ENCODE assay signal across 17 cellular contexts in the genomic region with DNA sequence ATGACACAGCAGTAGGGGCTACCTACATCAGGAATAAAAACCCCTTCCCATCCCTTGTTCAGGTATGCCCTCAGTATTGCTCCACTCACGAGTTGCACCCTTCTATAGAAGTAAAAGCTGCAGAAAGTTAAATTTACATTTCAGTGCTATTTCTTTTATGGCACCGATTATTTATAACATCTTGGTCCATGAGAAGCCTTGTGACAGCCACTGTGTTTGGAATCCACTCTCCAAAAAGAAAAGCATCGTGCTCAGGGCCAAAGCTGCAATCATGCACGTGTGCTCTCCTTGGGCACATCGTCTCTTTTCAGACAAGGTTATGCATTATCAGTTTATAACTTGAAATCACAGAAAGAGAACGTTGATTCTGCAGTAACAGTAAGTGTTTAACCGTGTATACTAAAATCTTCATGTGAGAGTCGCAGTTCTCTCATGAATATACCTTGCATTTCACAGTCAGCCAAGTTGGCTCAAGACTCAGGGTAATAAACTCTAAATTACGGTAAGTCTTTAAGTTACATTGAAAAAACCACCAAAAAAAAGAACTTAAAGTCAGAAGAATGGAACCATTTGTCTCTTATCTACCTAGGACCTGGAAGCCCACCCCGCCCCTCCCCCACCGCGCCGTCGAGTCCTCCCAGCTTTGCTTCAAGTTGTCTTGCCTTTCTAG.
A peak's percentile ranks its signal among the peaks of the same experiment; 100 is the strongest.
DNase-seq lines count a peak whose midpoint lies in the region; ATAC-seq, FAIRE-seq and TF ChIP-seq lines count a peak whose summit lies in the region.
"Had no signal": no experiment of that assay in that cellular context is flagged by ENCODE, and none has a peak within 500 bp of the region (broad histone marks: within the 10 kb centered on the region; RNA-seq: fewer than 3 reads in every experiment).

No MANE protein-coding gene starts in this region.

- H2AFZ ChIP-seq in MM.1S (ENCODE audit: low read length) = 0 out of 2 replicates have a peak overlapping the region, but pooled peaks have one; percentile 9
- no peak overlapping the region for H2AFZ ChIP-seq in astrocyte (ENCODE audit: low read depth, low read length)

- H3K4me1 ChIP-seq in MM.1S (ENCODE audit: low read length) = no peaks in the 10 kb centered on the region
- peaks cover 24% of the 10 kb centered on the region for H3K4me1 ChIP-seq in astrocyte (ENCODE audit: insufficient read depth, low read length)
- H3K4me1 ChIP-seq: psoas muscle had no signal

- no peaks in the 10 kb centered on the region for H3K36me3 Mint-ChIP-seq in activated naive CD4-positive, alpha-beta T cell treated with anti-CD3 and anti-CD28 coated beads, Interleukin-2, amount 50 U/mL, for 24 hours
- no peaks in the 10 kb centered on the region for H3K36me3 Mint-ChIP-seq in astrocyte (ENCODE audit: low read depth, unreplicated experiment)
- no peaks in the 10 kb centered on the region for H3K36me3 Mint-ChIP-seq in stimulated activated effector memory CD8-positive, alpha-beta T cell treated with anti-CD3 and anti-CD28 coated beads, Interleukin-12 subunit alpha, Interleukin-12 subunit beta, amount 100 ng/mL, for 72 hours

- no peak for ATAC-seq in stimulated activated effector memory CD8-positive, alpha-beta T cell treated with anti-CD3 and anti-CD28 coated beads, Interleukin-12 subunit alpha, Interleukin-12 subunit beta, amount 100 ng/mL, for 72 hours
- no peak for ATAC-seq in HG03159 (IDR thresholded peaks at IDR 0.05; ENCODE audit: unreplicated experiment)
- ATAC-seq: psoas muscle had no signal

- H4K20me1 ChIP-seq in MM.1S (ENCODE audit: insufficient read depth, low read length) = no peaks in the 10 kb centered on the region
- no peaks in the 10 kb centered on the region for H4K20me1 ChIP-seq in astrocyte (ENCODE audit: insufficient read depth, low read length)
- H4K20me1 ChIP-seq: BLaER1 treated with 17β-estradiol and CSF1 and Interleukin-3, amounts not matched to agents 10 nM and 100 nM had no signal

- H3K9me3 Mint-ChIP-seq in activated naive CD4-positive, alpha-beta T cell treated with anti-CD3 and anti-CD28 coated beads, Interleukin-2, amount 50 U/mL, for 24 hours = peaks cover 5% of the 10 kb centered on the region
- H3K9me3 Mint-ChIP-seq in astrocyte (ENCODE audit: unreplicated experiment) = no peaks in the 10 kb centered on the region
- H3K9me3 Mint-ChIP-seq in stimulated activated effector memory CD8-positive, alpha-beta T cell treated with anti-CD3 and anti-CD28 coated beads, Interleukin-12 subunit alpha, Interleukin-12 subunit beta, amount 100 ng/mL, for 72 hours = peaks cover 3% of the 10 kb centered on the region

- peaks cover 2% of the 10 kb centered on the region for H3K27me3 Mint-ChIP-seq in activated naive CD4-positive, alpha-beta T cell treated with anti-CD3 and anti-CD28 coated beads, Interleukin-2, amount 50 U/mL, for 24 hours
- no peaks in the 10 kb centered on the region for H3K27me3 Mint-ChIP-seq in astrocyte (ENCODE audit: low read depth, unreplicated experiment)

- H3K4me3 ChIP-seq in MM.1S (ENCODE audit: low read length) = no peak overlapping the region
- H3K4me3 ChIP-seq in astrocyte (ENCODE audit: insufficient read depth, low read depth, low read length) = no peak overlapping the region
- H3K4me3 ChIP-seq: BLaER1 treated with 17β-estradiol and CSF1 and Interleukin-3, amounts not matched to agents 10 nM and 100 nM; psoas muscle had no signal

- H3K36me3 ChIP-seq in MM.1S (replicated peaks; ENCODE audit: insufficient read depth, low read length) (no peaks in the 10 kb centered on the region), astrocyte (ENCODE audit: insufficient read depth, low read length) (no peaks in the 10 kb centered on the region)
- H3K36me3 ChIP-seq: BLaER1 treated with 17β-estradiol and CSF1 and Interleukin-3, amounts not matched to agents 10 nM and 100 nM; brain microvascular endothelial cell had no signal

- H3K27me3 ChIP-seq in MM.1S (replicated peaks; ENCODE audit: insufficient read depth, low read length) = no peaks in the 10 kb centered on the region
- no peaks in the 10 kb centered on the region for H3K27me3 ChIP-seq in astrocyte (ENCODE audit: insufficient read depth, low read length)
- H3K27me3 ChIP-seq: BLaER1 treated with 17β-estradiol and CSF1 and Interleukin-3, amounts not matched to agents 10 nM and 100 nM; brain microvascular endothelial cell had no signal

- no peaks in the 10 kb centered on the region for H3F3A ChIP-seq in MM.1S (ENCODE audit: insufficient read depth, low read length)

- FAIRE-seq in astrocyte (lab: Jason Lieb, UNC) = no peak

- H3K9me3 ChIP-seq in MM.1S (replicated peaks; ENCODE audit: insufficient read depth, low read length) = no peaks in the 10 kb centered on the region
- no peaks in the 10 kb centered on the region for H3K9me3 ChIP-seq in astrocyte (ENCODE audit: insufficient read depth, low read depth, low read length)
- H3K9me3 ChIP-seq: psoas muscle had no signal

- H3K79me2 ChIP-seq in MM.1S (ENCODE audit: low read length) = no peaks in the 10 kb centered on the region
- no peaks in the 10 kb centered on the region for H3K79me2 ChIP-seq in astrocyte (ENCODE audit: insufficient read depth, low read length)

- no peak overlapping the region for H3K4me3 Mint-ChIP-seq in activated naive CD4-positive, alpha-beta T cell treated with anti-CD3 and anti-CD28 coated beads, Interleukin-2, amount 50 U/mL, for 24 hours
- H3K4me3 Mint-ChIP-seq in astrocyte (ENCODE audit: unreplicated experiment) = no peak overlapping the region
- peak overlapping the region; percentile 1 for H3K4me3 Mint-ChIP-seq in stimulated activated effector memory CD8-positive, alpha-beta T cell treated with anti-CD3 and anti-CD28 coated beads, Interleukin-12 subunit alpha, Interleukin-12 subunit beta, amount 100 ng/mL, for 72 hours
- H3K4me3 Mint-ChIP-seq: activated T-helper 1 cell treated with anti-CD3 and anti-CD28 coated beads, Interleukin-12 subunit alpha, Interleukin-12 subunit beta, Interleukin-2, Interleukin-4 antibody, amounts not matched to agents 30 ng/mL and 10 ng/mL and 1 ng/mL, durations not matched to agents 14 hours and 24 hours and 36 hours had no signal

- H3K9ac ChIP-seq in MM.1S (ENCODE audit: low read length) = no peak overlapping the region
- H3K9ac ChIP-seq in astrocyte (ENCODE audit: low read length) = peak overlapping the region; percentile 46
- H3K9ac ChIP-seq: BLaER1 treated with 17β-estradiol and CSF1 and Interleukin-3, amounts not matched to agents 10 nM and 100 nM had no signal

- H3K4me2 ChIP-seq in MM.1S (ENCODE audit: low read depth, low read length) = no peak overlapping the region
- peak overlapping the region; percentile 42 for H3K4me2 ChIP-seq in astrocyte (ENCODE audit: low read length)
- H3K4me2 ChIP-seq: BLaER1 treated with 17β-estradiol and CSF1 and Interleukin-3, amounts not matched to agents 10 nM and 100 nM had no signal

- peaks cover 37% of the 10 kb centered on the region for H3K4me1 Mint-ChIP-seq in activated naive CD4-positive, alpha-beta T cell treated with anti-CD3 and anti-CD28 coated beads, Interleukin-2, amount 50 U/mL, for 24 hours
- H3K4me1 Mint-ChIP-seq in astrocyte (ENCODE audit: low read depth, unreplicated experiment) = peaks cover 19% of the 10 kb centered on the region
- peaks cover 32% of the 10 kb centered on the region for H3K4me1 Mint-ChIP-seq in stimulated activated effector memory CD8-positive, alpha-beta T cell treated with anti-CD3 and anti-CD28 coated beads, Interleukin-12 subunit alpha, Interleukin-12 subunit beta, amount 100 ng/mL, for 72 hours

- H3K27ac Mint-ChIP-seq in activated naive CD4-positive, alpha-beta T cell treated with anti-CD3 and anti-CD28 coated beads, Interleukin-2, amount 50 U/mL, for 24 hours = peak overlapping the region; percentile 69
- H3K27ac Mint-ChIP-seq in astrocyte (ENCODE audit: unreplicated experiment) = peak overlapping the region; percentile 83
- H3K27ac Mint-ChIP-seq in stimulated activated effector memory CD8-positive, alpha-beta T cell treated with anti-CD3 and anti-CD28 coated beads, Interleukin-12 subunit alpha, Interleukin-12 subunit beta, amount 100 ng/mL, for 72 hours = peak overlapping the region; percentile 67

- H3K27ac ChIP-seq in MM.1S (ENCODE audit: low read length) (no peak overlapping the region), astrocyte (ENCODE audit: low read depth, low read length) (peak overlapping the region; percentile 57)
- H3K27ac ChIP-seq: BLaER1 treated with 17β-estradiol and CSF1 and Interleukin-3, amounts not matched to agents 10 nM and 100 nM; brain microvascular endothelial cell; psoas muscle had no signal

- H3K9me2 ChIP-seq in MM.1S (replicated peaks; ENCODE audit: insufficient read depth, low read length) = no peaks in the 10 kb centered on the region

- TF ChIP-seq CTCF in MM.1S (IDR thresholded peaks at IDR 0.05; ENCODE audit: low read length) (no peak), astrocyte (IDR thresholded peaks at IDR 0.05; ENCODE audit: insufficient read depth, low read depth, low read length) (no peak)

- DNase-seq in activated naive CD4-positive, alpha-beta T cell treated with anti-CD3 and anti-CD28 coated beads, Interleukin-2, amount 50 U/mL, for 16 hours = no peak
- no peak for DNase-seq in MM.1S
- no peak for DNase-seq in astrocyte (ENCODE audit: low read depth)
- DNase-seq in stimulated activated effector memory CD8-positive, alpha-beta T cell treated with anti-CD3 and anti-CD28 coated beads, Interleukin-12 subunit alpha, Interleukin-12 subunit beta, amount 100 ng/mL, for 72 hours (ENCODE audit: low spot score in 2 of 2) = no peak
- no peak for DNase-seq in COR-L47 (lab: John Stamatoyannopoulos, UW)
- no peak for DNase-seq in NOMO-1 (lab: John Stamatoyannopoulos, UW; ENCODE audit: unreplicated experiment in 2 of 2)
- DNase-seq: effector CD4-positive, alpha-beta T cell; NCI-H1436 treated with DMSO at 0.1 percent for 48 hours; NCI-H2107; NCI-H446 treated with DMSO at 0.1 percent for 48 hours; psoas muscle; Right ventricle myocardium superior had no signal
